ENCODE assay signal across 2 cellular contexts in genomic region chr12:121346747-121347146, GRCh38.
A peak's percentile ranks its signal among the peaks of the same experiment; 100 is the strongest.
TF ChIP-seq lines count a peak whose summit lies in the region.

No MANE protein-coding gene starts in this region.

TF ChIP-seq in HepG2, 621 proteins besides CTCF, POLR2A, EP300 and RAD21:
- TF ChIP-seq MAFF (IDR thresholded peaks at IDR 0.05; ENCODE audit: low read depth, low read length) = peak; percentile 68; the same call in 1 of the 2 replicates
- no peak for TF ChIP-seq BCLAF1 (IDR thresholded peaks at IDR 0.05)
- no peak for TF ChIP-seq MLX (CRISPR knock-in tag; IDR thresholded peaks at IDR 0.05)
- TF ChIP-seq MAFK (conservative IDR thresholded peaks at IDR 0.05 in 1 of 2, IDR thresholded peaks at IDR 0.05 in 1 of 2; ENCODE audit: low read length in 2 of 2) = peak; percentile 65 to 72; a peak in 3 of 4 replicates

TF ChIP-seq in endothelial cell of umbilical vein, 7 proteins besides CTCF, POLR2A, EP300 and RAD21:
- TF ChIP-seq POLR2AphosphoS5 (IDR thresholded peaks at IDR 0.05; ENCODE audit: insufficient read depth, low read depth, low read length) = no peak
- no peak for TF ChIP-seq JUN (IDR thresholded peaks at IDR 0.05; ENCODE audit: borderline replicate concordance, insufficient read depth, insufficient read length, low read depth)
- TF ChIP-seq GATA2 (IDR thresholded peaks at IDR 0.05; ENCODE audit: insufficient read depth, insufficient read length, low read depth, low read length) = no peak
- TF ChIP-seq MAX (IDR thresholded peaks at IDR 0.05; ENCODE audit: insufficient read depth, insufficient read length) = no peak
- TF ChIP-seq MYC (IDR thresholded peaks at IDR 0.05; ENCODE audit: low read depth, low read length) = no peak
- TF ChIP-seq FOS (IDR thresholded peaks at IDR 0.05; ENCODE audit: borderline replicate concordance, insufficient read depth, low read length) = no peak
